In the genomic region with DNA sequence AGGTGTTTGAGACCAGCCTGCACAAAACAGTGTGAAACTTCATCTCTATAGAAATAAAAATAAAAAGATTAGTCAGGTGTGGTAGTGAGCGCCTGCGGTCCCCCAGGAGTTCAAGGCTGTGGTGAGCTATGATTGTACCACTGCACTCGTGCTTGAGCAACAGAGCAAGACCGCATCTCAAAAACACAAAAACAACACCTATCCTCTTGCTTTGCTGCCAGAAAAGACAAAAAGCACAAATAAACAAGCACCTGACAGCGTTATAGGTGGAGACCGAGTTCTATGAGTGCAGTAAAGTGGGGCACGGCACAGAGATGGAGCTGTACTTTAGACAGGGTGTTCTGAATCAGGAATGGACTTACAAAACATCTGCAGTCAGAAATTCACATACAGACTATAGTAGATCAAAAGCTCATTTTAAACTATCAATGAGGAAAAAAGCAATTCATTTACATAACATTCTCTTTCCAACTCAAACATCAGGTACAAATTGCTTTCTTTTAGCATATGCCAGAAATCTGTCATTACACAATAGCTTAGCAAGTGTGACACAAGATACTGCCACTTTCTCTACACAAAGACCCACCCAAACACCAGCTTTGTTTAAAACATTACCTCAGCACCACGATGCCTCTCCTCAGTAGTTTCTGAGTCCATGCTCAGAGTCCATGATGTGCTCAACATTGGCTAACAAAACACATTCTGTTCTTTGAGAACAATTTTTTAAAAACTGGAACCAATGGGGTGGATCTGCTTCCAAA, we compare ENCODE assay signal across 9 cellular contexts. TPM values are rescaled to one million over a fixed set of nuclear protein-coding genes. Genes with fewer than 3 reads are reported as not detected.
DNase-seq lines count a peak whose midpoint lies in the region; ATAC-seq and TF ChIP-seq lines count a peak whose summit lies in the region.
"Had no signal": no experiment of that assay in that cellular context is flagged by ENCODE, and none has a peak within 500 bp of the region (broad histone marks: within the 10 kb centered on the region; RNA-seq: fewer than 3 reads in every experiment).

No MANE protein-coding gene starts in this region.

- TF ChIP-seq CTCF in heart left ventricle (IDR thresholded peaks at IDR 0.05): no peak
- no peak for TF ChIP-seq CTCF in nephron progenitor cell (IDR thresholded peaks at IDR 0.05)

- 68 to 79% (median 79%) methylated on average over 8 of the region's 8 CpGs for WGBS in heart left ventricle, 4 donors
- no CpG with 5 or more reads among the region's 8 CpGs for WGBS in mesendoderm (ENCODE audit: extremely low coverage, insufficient coverage, low lambda C conversion rate)

- no peaks in the 10 kb centered on the region for H3K27me3 Mint-ChIP-seq in T-helper 2 cell treated with Interferon-gamma antibody and Interleukin-4, amounts not matched to agents 5 μg/mL and 100 μg/mL, for 36 hours (ENCODE audit: low read depth)
- no peaks in the 10 kb centered on the region for H3K27me3 Mint-ChIP-seq in nephron progenitor cell (ENCODE audit: low read depth, poor library complexity)

- peaks cover 13% of the 10 kb centered on the region for H3K79me1 ChIP-seq in mesendoderm (ENCODE audit: low read length)

- intact Hi-C loops in heart left ventricle (cut with DNase I): no loop called here
- intact Hi-C loops in cardiac septum (cut with DNase I): no loop called here

- peaks cover 89% of the 10 kb centered on the region for H3K79me2 ChIP-seq in mesendoderm (ENCODE audit: control insufficient read depth, insufficient read depth, low read length)

- no peak overlapping the region for H3K56ac ChIP-seq in mesendoderm (ENCODE audit: low read length)

- no peak overlapping the region for H4K8ac ChIP-seq in mesendoderm (ENCODE audit: low read depth, low read length)

- H3K9me3 ChIP-seq in heart left ventricle: no peaks in the 10 kb centered on the region

- H3K4me1 Mint-ChIP-seq in T-helper 2 cell treated with Interferon-gamma antibody and Interleukin-4, amounts not matched to agents 5 μg/mL and 100 μg/mL, for 36 hours (ENCODE audit: low read depth): peaks cover 84% of the 10 kb centered on the region
- peaks cover 60% of the 10 kb centered on the region for H3K4me1 Mint-ChIP-seq in nephron progenitor cell

- H3K4me3 ChIP-seq in heart left ventricle: no peak overlapping the region
- H3K4me3 ChIP-seq in mesendoderm (ENCODE audit: low read length): no peak overlapping the region

- H2BK120ac ChIP-seq in mesendoderm (ENCODE audit: low read depth, low read length): no peak overlapping the region

- H3K27ac ChIP-seq in heart left ventricle: peak overlapping the region in 5 of 12 donors; percentile 1 to 44 (median 25)
- H3K27ac ChIP-seq in mesendoderm (ENCODE audit: low read depth, low read length): no peak overlapping the region

- no peak overlapping the region for H3K4me3 Mint-ChIP-seq in T-helper 2 cell treated with Interferon-gamma antibody and Interleukin-4, amounts not matched to agents 5 μg/mL and 100 μg/mL, for 36 hours
- no peak overlapping the region for H3K4me3 Mint-ChIP-seq in nephron progenitor cell

- H2AK5ac ChIP-seq in mesendoderm (ENCODE audit: low read length): no peak overlapping the region

- no peak overlapping the region for H2BK5ac ChIP-seq in mesendoderm (ENCODE audit: low read length)

- H3K36me3 ChIP-seq in heart left ventricle (peaks cover 0 to 32% (median 0%) of the 10 kb centered on the region in 9 donors), mesendoderm (ENCODE audit: control insufficient read depth, insufficient read depth, low read length) (peaks cover 3% of the 10 kb centered on the region)

- H4K5ac ChIP-seq in mesendoderm (ENCODE audit: low read length): peak overlapping the region; percentile 13

- H3K9me3 Mint-ChIP-seq in T-helper 2 cell treated with Interferon-gamma antibody and Interleukin-4, amounts not matched to agents 5 μg/mL and 100 μg/mL, for 36 hours: no peaks in the 10 kb centered on the region
- H3K9me3 Mint-ChIP-seq in nephron progenitor cell: no peaks in the 10 kb centered on the region
- H3K9me3 Mint-ChIP-seq: activated naive CD4-positive, alpha-beta T cell treated with anti-CD3 and anti-CD28 coated beads, Interleukin-2, amount 50 U/mL, for 72 hours had no signal

- peaks cover 69% of the 10 kb centered on the region for H3K36me3 Mint-ChIP-seq in T-helper 2 cell treated with Interferon-gamma antibody and Interleukin-4, amounts not matched to agents 5 μg/mL and 100 μg/mL, for 36 hours (ENCODE audit: low read depth)
- H3K36me3 Mint-ChIP-seq in nephron progenitor cell (ENCODE audit: low read depth): peaks cover 30% of the 10 kb centered on the region

- H3K27me3 ChIP-seq in heart left ventricle (no peaks in the 10 kb centered on the region), mesendoderm (ENCODE audit: insufficient read depth, low read length, poor library complexity) (no peaks in the 10 kb centered on the region)

- H3K4me1 ChIP-seq in heart left ventricle: peaks cover 0 to 86% (median 50%) of the 10 kb centered on the region in 12 donors
- H3K4me1 ChIP-seq in mesendoderm (ENCODE audit: control insufficient read depth, low read depth, low read length): peaks cover 20% of the 10 kb centered on the region

- H3K18ac ChIP-seq in mesendoderm (ENCODE audit: low read length): no peak overlapping the region

- peak; percentile 30 to 59 (median 46) for ATAC-seq in heart left ventricle
- peak; percentile 46 for ATAC-seq in HG03045 (IDR thresholded peaks at IDR 0.05; ENCODE audit: unreplicated experiment)

- H3K23ac ChIP-seq in mesendoderm (ENCODE audit: low read length): no peak overlapping the region

- H3K4ac ChIP-seq in mesendoderm (ENCODE audit: low read depth, low read length): no peak overlapping the region

- H2BK15ac ChIP-seq in mesendoderm (replicated peaks; ENCODE audit: low read depth): no peak overlapping the region

- H3K4me2 ChIP-seq in mesendoderm (ENCODE audit: low read length): no peak overlapping the region

- no peak for TF ChIP-seq POLR2A in heart left ventricle (IDR thresholded peaks at IDR 0.05)

- peak overlapping the region; percentile 37 for H3K27ac Mint-ChIP-seq in T-helper 2 cell treated with Interferon-gamma antibody and Interleukin-4, amounts not matched to agents 5 μg/mL and 100 μg/mL, for 36 hours
- no peak overlapping the region for H3K27ac Mint-ChIP-seq in nephron progenitor cell

- DNase-seq in heart left ventricle (no peak), cardiac septum (ENCODE audit: low spot score) (no peak), mesendoderm (no peak), foreskin melanocyte (no peak), nephron progenitor cell (no peak), SKM-1 (lab: John Stamatoyannopoulos, UW; ENCODE audit: unreplicated experiment) (no peak)
- DNase-seq in T-helper 2 cell treated with Interferon-gamma antibody and Interleukin-4, amounts not matched to agents 5 μg/mL and 100 μg/mL, for 36 hours (ENCODE audit: low spot score): no peak

- H3K9ac ChIP-seq in mesendoderm (ENCODE audit: low read length): no peak overlapping the region

RNA-seq across cellular contexts. Expression of gene EZR, which starts 10.1 kb away (rescaled TPM):
- 100 to 1,000 TPM; 114 to 293 (median 161) TPM for total RNA-seq in heart left ventricle
- 100 to 1,000 TPM; 121 to 541 TPM for polyA plus RNA-seq in heart left ventricle
- 141 TPM for total RNA-seq in cardiac septum
- polyA plus RNA-seq in mesendoderm (2013, experiment 1 of 2): 145 TPM
- 153 TPM for polyA plus RNA-seq in mesendoderm (2013, experiment 2 of 2)
